Comparison of ENCODE assay signal across 9 cellular contexts in genomic region chr14:100900837-100901390, GRCh38. TPM values are rescaled to one million over a fixed set of nuclear protein-coding genes. Genes with fewer than 3 reads are reported as not detected.
DNase-seq lines count a peak whose midpoint lies in the region; ATAC-seq and TF ChIP-seq lines count a peak whose summit lies in the region.
"Had no signal": no experiment of that assay in that cellular context is flagged by ENCODE, and none has a peak within 500 bp of the region (broad histone marks: within the 10 kb centered on the region; RNA-seq: fewer than 3 reads in every experiment).

No MANE protein-coding gene starts in this region.

- no peaks in the 10 kb centered on the region for H3K9me3 Mint-ChIP-seq in activated T-cell treated with anti-CD3 and anti-CD28 coated beads, Interleukin-2, amount 50 U/mL, for 4 hours
- H3K9me3 Mint-ChIP-seq in neural crest cell (no peaks in the 10 kb centered on the region), CD14-positive monocyte (peaks cover 0 to 11% (median 4%) of the 10 kb centered on the region in 7 donors)

- H3K36me3 ChIP-seq in colonic mucosa (no peaks in the 10 kb centered on the region), gastroesophageal sphincter (no peaks in the 10 kb centered on the region)

- H3K27ac ChIP-seq in colonic mucosa (no peak overlapping the region), gastroesophageal sphincter (no peak overlapping the region)

- 30% methylated on average over 2 of the region's 15 CpGs; no CpG with 5 or more reads in 1 of the 2 donors for WGBS in gastroesophageal sphincter (ENCODE audit: low coverage in 1 of 2), 2 donors

- H3K4me3 Mint-ChIP-seq in activated T-cell treated with anti-CD3 and anti-CD28 coated beads, Interleukin-2, amount 50 U/mL, for 4 hours: no peak overlapping the region
- H3K4me3 Mint-ChIP-seq in neural crest cell: peak overlapping the region; percentile 76
- peak overlapping the region in 1 of 2 donors; percentile 73 for H3K4me3 Mint-ChIP-seq in CD14-positive monocyte

- H3K27me3 Mint-ChIP-seq in activated T-cell treated with anti-CD3 and anti-CD28 coated beads, Interleukin-2, amount 50 U/mL, for 4 hours (ENCODE audit: low read depth): peaks cover 65% of the 10 kb centered on the region
- H3K27me3 Mint-ChIP-seq in neural crest cell (ENCODE audit: low read depth) (peaks cover 48% of the 10 kb centered on the region), CD14-positive monocyte (ENCODE audit: low read depth in 3 of 3) (peaks cover 54 to 83% (median 56%) of the 10 kb centered on the region in 3 donors)

- H3K27ac Mint-ChIP-seq in neural crest cell (ENCODE audit: unreplicated experiment): no peak overlapping the region
- H3K27ac Mint-ChIP-seq in CD14-positive monocyte: no peak overlapping the region

- TF ChIP-seq POLR2A in gastroesophageal sphincter (IDR thresholded peaks at IDR 0.05): no peak

- no peaks in the 10 kb centered on the region for H3K4me1 Mint-ChIP-seq in activated T-cell treated with anti-CD3 and anti-CD28 coated beads, Interleukin-2, amount 50 U/mL, for 4 hours (ENCODE audit: low read depth)
- H3K4me1 Mint-ChIP-seq in neural crest cell (peaks cover 73% of the 10 kb centered on the region), CD14-positive monocyte (peaks cover 4% of the 10 kb centered on the region)

- H3K9me3 ChIP-seq in colonic mucosa (no peaks in the 10 kb centered on the region), gastroesophageal sphincter (peaks cover 0 to 9% (median 0%) of the 10 kb centered on the region in 3 donors)

- TF ChIP-seq CTCF in colonic mucosa (IDR thresholded peaks at IDR 0.05): no peak
- peak; percentile 60 for TF ChIP-seq CTCF in neural crest cell (conservative IDR thresholded peaks at IDR 0.05)
- peak in 1 of 4 experiments; percentile 35 for TF ChIP-seq CTCF in gastroesophageal sphincter (IDR thresholded peaks at IDR 0.05)
- no peak for TF ChIP-seq CTCF in CD14-positive monocyte (IDR thresholded peaks at IDR 0.05)

- no peak overlapping the region for H3K9ac ChIP-seq in colonic mucosa (ENCODE audit: low read depth in 2 of 2, low read length in 2 of 2)

- no peaks in the 10 kb centered on the region for H3K36me3 Mint-ChIP-seq in activated T-cell treated with anti-CD3 and anti-CD28 coated beads, Interleukin-2, amount 50 U/mL, for 4 hours (ENCODE audit: insufficient read depth)
- H3K36me3 Mint-ChIP-seq in neural crest cell (ENCODE audit: low read depth) (no peaks in the 10 kb centered on the region), CD14-positive monocyte (no peaks in the 10 kb centered on the region)

- ATAC-seq in activated T-cell treated with anti-CD3 and anti-CD28 coated beads, Interleukin-2, amount 50 U/mL, for 4 hours: no peak
- ATAC-seq in gastroesophageal sphincter (no peak), HG03175 (IDR thresholded peaks at IDR 0.05; ENCODE audit: unreplicated experiment) (no peak)
- ATAC-seq: GM12878 had no signal

- no peak for TF ChIP-seq EP300 in gastroesophageal sphincter (IDR thresholded peaks at IDR 0.05)

- H3K4me1 ChIP-seq in colonic mucosa (peaks cover 4% of the 10 kb centered on the region), gastroesophageal sphincter (peaks cover 0 to 32% (median 6%) of the 10 kb centered on the region in 3 donors)

- H3K27me3 ChIP-seq in colonic mucosa (peaks cover 10% of the 10 kb centered on the region), gastroesophageal sphincter (peaks cover 82% of the 10 kb centered on the region)

- intact Hi-C loops in colonic mucosa (cut with DNase I) (loop anchor here (5.0 kb wide), 1 partner anchor 49 kb away; no protein-coding TSS in a partner anchor), CD14-positive monocyte (cut with micrococcal nuclease) (no loop called here)

- H3K4me3 ChIP-seq in colonic mucosa: no peak overlapping the region
- H3K4me3 ChIP-seq in gastroesophageal sphincter: no peak overlapping the region
- H3K4me3 ChIP-seq: GM12878 had no signal

- peak; percentile 38 to 42 for DNase-seq in activated T-cell treated with anti-CD3 and anti-CD28 coated beads, Interleukin-2, amount 50 U/mL, for 48 hours
- no peak for DNase-seq in activated T-cell treated with anti-CD3 and anti-CD28 coated beads, Interleukin-2, amount 50 U/mL, for 4 hours
- DNase-seq in NCI-H2196 (lab: John Stamatoyannopoulos, UW; ENCODE audit: unreplicated experiment) (peak; percentile 23), colonic mucosa (peak; percentile 64), neural crest cell (ENCODE audit: low read depth, low spot score) (peak; percentile 66), CD14-positive monocyte (ENCODE audit: low spot score) (no peak)

RNA-seq across cellular contexts. Expression of gene RTL1, which starts 2.6 kb away (rescaled TPM):
- total RNA-seq in activated T-cell treated with anti-CD3 and anti-CD28 coated beads, Interleukin-2, amount 50 U/mL, for 4 hours: not detected
- total RNA-seq in colonic mucosa: not detected
- 0.09 and 0.18 TPM in 2 replicates for total RNA-seq in neural crest cell
- total RNA-seq in gastroesophageal sphincter: under 1 TPM in 1 of 4 donors, not detected in 3; 0.31 TPM
- not detected for polyA plus RNA-seq in CD14-positive monocyte
- total RNA-seq: GM12878 had no signal
- polyA plus RNA-seq: GM12878 had no signal

Comparison
In these comparisons a context has a peak if more than half of its experiments do, and no peak if none do; other contexts are left out.
1. DNase-seq: peak in activated T-cell treated with anti-CD3 and anti-CD28 coated beads, Interleukin-2, amount 50 U/mL, for 48 hours (2 of 2), NCI-H2196 (single experiment), colonic mucosa (single experiment) and neural crest cell (single experiment); none in activated T-cell treated with anti-CD3 and anti-CD28 coated beads, Interleukin-2, amount 50 U/mL, for 4 hours (single experiment) and CD14-positive monocyte (single experiment).